ENCODE assay signal across 1 cellular context in the genomic region with DNA sequence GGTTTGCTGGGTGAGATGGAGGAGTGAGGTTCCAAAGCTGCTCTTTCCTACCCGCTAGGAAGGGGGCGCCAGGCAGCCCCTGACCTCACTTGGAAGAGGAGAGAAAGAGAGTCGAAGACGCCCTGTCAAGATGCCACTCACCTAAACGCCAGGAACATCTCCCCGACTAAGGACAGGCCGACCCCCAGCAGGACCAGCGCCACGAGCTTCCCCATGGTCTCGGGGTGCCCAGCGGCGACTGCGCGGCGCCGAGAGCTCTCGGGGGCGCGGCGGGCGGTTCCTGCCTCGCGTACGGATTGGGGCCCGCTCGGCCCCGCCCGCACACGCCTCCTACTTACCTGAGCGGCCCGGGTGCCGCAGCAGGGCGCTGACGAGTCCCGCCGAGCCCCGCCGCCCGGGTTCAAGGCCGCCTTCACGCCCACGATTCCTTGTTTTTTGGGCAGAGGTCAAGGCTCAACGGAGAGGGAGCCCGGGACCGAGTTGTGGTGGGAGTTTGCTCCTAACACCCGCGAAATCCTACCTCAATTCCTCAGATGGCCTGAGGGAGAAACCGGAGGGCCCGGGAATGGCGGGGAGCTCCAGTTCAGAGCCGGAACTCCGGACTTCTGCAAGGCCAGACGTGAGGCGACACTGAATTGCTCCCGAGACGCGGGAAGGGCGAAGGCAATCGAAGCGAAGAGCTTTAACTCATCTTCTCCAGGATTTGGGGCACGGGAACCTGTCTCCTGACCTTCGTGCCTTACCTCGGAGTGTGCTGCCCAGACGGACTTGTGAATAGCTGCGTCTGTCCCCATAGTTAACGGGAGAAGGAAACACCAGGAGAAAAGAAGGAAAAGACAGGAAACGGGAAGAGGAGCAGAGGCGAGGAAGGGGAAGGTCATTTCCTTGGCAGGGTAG.
A peak's percentile ranks its signal among the peaks of the same experiment; 100 is the strongest.
TF ChIP-seq lines count a peak whose summit lies in the region.

A gene (minus strand): TSS at position 240 of the 897 bp plus-strand sequence. CDS start 25 bp downstream, at position 215.

TF ChIP-seq in HepG2, 621 proteins besides CTCF, POLR2A, EP300 and RAD21 (continued from another document and continues in another):
- TF ChIP-seq ZNF782 (CRISPR knock-in tag; IDR thresholded peaks at IDR 0.05; ENCODE audit: borderline replicate concordance) (no peak; the same call in 1 of the 2 replicates), ZNF382 (CRISPR knock-in tag; IDR thresholded peaks at IDR 0.05; ENCODE audit: borderline replicate concordance) (no peak), ZNF337 (CRISPR knock-in tag; IDR thresholded peaks at IDR 0.05; ENCODE audit: borderline replicate concordance, low read depth) (no peak), ZSCAN9 (CRISPR knock-in tag; IDR thresholded peaks at IDR 0.05; ENCODE audit: borderline replicate concordance) (no peak), STAT5B (CRISPR knock-in tag; IDR thresholded peaks at IDR 0.05) (no peak), GABPA (IDR thresholded peaks at IDR 0.05; ENCODE audit: low read depth, low read length) (no peak), GABPA (CRISPR knock-in tag; IDR thresholded peaks at IDR 0.05; ENCODE audit: low read depth) (no peak), ZBTB42 (CRISPR knock-in tag; IDR thresholded peaks at IDR 0.05) (0 out of 2 replicates have a peak, but pooled peaks have one; percentile 56), ZSCAN22 (CRISPR knock-in tag; IDR thresholded peaks at IDR 0.05) (no peak), RXRA (CRISPR knock-in tag; IDR thresholded peaks at IDR 0.05) (peak; percentile 89), PAWR (CRISPR knock-in tag; IDR thresholded peaks at IDR 0.05; ENCODE audit: borderline replicate concordance) (no peak), FOSL1 (CRISPR knock-in tag; IDR thresholded peaks at IDR 0.05; ENCODE audit: borderline replicate concordance) (no peak), ZNF431 (CRISPR knock-in tag; IDR thresholded peaks at IDR 0.05; ENCODE audit: borderline replicate concordance, low read depth) (no peak), KDM5A (IDR thresholded peaks at IDR 0.05; ENCODE audit: borderline replicate concordance, low read length) (peak; percentile 49; the same call in 1 of the 2 replicates), ZNF75D (CRISPR knock-in tag; IDR thresholded peaks at IDR 0.05; ENCODE audit: borderline replicate concordance) (no peak), NFE2L1 (CRISPR knock-in tag; IDR thresholded peaks at IDR 0.05; ENCODE audit: borderline replicate concordance) (no peak), ZNF557 (CRISPR knock-in tag; IDR thresholded peaks at IDR 0.05) (no peak), ZBTB3 (CRISPR knock-in tag; IDR thresholded peaks at IDR 0.05; ENCODE audit: borderline replicate concordance, low read depth) (no peak; the same call in none of the 2 replicates), ZNF24 (IDR thresholded peaks at IDR 0.05) (no peak), YEATS2 (CRISPR knock-in tag; IDR thresholded peaks at IDR 0.05; ENCODE audit: borderline replicate concordance) (no peak)
- TF ChIP-seq, protein P1, sequence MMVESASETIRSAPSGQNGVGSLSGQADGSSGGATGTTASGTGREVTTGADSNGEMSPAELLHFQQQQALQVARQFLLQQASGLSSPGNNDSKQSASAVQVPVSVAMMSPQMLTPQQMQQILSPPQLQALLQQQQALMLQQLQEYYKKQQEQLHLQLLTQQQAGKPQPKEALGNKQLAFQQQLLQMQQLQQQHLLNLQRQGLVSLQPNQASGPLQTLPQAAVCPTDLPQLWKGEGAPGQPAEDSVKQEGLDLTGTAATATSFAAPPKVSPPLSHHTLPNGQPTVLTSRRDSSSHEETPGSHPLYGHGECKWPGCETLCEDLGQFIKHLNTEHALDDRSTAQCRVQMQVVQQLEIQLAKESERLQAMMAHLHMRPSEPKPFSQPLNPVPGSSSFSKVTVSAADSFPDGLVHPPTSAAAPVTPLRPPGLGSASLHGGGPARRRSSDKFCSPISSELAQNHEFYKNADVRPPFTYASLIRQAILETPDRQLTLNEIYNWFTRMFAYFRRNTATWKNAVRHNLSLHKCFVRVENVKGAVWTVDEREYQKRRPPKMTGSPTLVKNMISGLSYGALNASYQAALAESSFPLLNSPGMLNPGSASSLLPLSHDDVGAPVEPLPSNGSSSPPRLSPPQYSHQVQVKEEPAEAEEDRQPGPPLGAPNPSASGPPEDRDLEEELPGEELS (CRISPR knock-in tag; IDR thresholded peaks at IDR 0.05) = peak; percentile 76
- TF ChIP-seq, protein P2, sequence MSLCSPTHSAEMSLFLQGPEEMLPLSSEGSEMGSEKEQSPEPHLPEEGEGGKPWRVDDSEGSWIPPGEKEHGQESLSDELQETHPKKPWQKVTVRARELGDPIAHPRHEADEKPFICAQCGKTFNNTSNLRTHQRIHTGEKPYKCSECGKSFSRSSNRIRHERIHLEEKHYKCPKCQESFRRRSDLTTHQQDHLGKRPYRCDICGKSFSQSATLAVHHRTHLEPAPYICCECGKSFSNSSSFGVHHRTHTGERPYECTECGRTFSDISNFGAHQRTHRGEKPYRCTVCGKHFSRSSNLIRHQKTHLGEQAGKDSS (CRISPR knock-in tag; IDR thresholded peaks at IDR 0.05; ENCODE audit: borderline replicate concordance, low read depth) = no peak
- TF ChIP-seq, protein P3, sequence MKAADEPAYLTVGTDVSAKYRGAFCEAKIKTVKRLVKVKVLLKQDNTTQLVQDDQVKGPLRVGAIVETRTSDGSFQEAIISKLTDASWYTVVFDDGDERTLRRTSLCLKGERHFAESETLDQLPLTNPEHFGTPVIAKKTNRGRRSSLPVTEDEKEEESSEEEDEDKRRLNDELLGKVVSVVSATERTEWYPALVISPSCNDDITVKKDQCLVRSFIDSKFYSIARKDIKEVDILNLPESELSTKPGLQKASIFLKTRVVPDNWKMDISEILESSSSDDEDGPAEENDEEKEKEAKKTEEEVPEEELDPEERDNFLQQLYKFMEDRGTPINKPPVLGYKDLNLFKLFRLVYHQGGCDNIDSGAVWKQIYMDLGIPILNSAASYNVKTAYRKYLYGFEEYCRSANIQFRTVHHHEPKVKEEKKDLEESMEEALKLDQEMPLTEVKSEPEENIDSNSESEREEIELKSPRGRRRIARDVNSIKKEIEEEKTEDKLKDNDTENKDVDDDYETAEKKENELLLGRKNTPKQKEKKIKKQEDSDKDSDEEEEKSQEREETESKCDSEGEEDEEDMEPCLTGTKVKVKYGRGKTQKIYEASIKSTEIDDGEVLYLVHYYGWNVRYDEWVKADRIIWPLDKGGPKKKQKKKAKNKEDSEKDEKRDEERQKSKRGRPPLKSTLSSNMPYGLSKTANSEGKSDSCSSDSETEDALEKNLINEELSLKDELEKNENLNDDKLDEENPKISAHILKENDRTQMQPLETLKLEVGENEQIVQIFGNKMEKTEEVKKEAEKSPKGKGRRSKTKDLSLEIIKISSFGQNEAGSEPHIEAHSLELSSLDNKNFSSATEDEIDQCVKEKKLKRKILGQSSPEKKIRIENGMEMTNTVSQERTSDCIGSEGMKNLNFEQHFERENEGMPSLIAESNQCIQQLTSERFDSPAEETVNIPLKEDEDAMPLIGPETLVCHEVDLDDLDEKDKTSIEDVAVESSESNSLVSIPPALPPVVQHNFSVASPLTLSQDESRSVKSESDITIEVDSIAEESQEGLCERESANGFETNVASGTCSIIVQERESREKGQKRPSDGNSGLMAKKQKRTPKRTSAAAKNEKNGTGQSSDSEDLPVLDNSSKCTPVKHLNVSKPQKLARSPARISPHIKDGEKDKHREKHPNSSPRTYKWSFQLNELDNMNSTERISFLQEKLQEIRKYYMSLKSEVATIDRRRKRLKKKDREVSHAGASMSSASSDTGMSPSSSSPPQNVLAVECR (CRISPR knock-in tag; IDR thresholded peaks at IDR 0.05; ENCODE audit: borderline replicate concordance) = peak; percentile 79
- TF ChIP-seq, protein P4, sequence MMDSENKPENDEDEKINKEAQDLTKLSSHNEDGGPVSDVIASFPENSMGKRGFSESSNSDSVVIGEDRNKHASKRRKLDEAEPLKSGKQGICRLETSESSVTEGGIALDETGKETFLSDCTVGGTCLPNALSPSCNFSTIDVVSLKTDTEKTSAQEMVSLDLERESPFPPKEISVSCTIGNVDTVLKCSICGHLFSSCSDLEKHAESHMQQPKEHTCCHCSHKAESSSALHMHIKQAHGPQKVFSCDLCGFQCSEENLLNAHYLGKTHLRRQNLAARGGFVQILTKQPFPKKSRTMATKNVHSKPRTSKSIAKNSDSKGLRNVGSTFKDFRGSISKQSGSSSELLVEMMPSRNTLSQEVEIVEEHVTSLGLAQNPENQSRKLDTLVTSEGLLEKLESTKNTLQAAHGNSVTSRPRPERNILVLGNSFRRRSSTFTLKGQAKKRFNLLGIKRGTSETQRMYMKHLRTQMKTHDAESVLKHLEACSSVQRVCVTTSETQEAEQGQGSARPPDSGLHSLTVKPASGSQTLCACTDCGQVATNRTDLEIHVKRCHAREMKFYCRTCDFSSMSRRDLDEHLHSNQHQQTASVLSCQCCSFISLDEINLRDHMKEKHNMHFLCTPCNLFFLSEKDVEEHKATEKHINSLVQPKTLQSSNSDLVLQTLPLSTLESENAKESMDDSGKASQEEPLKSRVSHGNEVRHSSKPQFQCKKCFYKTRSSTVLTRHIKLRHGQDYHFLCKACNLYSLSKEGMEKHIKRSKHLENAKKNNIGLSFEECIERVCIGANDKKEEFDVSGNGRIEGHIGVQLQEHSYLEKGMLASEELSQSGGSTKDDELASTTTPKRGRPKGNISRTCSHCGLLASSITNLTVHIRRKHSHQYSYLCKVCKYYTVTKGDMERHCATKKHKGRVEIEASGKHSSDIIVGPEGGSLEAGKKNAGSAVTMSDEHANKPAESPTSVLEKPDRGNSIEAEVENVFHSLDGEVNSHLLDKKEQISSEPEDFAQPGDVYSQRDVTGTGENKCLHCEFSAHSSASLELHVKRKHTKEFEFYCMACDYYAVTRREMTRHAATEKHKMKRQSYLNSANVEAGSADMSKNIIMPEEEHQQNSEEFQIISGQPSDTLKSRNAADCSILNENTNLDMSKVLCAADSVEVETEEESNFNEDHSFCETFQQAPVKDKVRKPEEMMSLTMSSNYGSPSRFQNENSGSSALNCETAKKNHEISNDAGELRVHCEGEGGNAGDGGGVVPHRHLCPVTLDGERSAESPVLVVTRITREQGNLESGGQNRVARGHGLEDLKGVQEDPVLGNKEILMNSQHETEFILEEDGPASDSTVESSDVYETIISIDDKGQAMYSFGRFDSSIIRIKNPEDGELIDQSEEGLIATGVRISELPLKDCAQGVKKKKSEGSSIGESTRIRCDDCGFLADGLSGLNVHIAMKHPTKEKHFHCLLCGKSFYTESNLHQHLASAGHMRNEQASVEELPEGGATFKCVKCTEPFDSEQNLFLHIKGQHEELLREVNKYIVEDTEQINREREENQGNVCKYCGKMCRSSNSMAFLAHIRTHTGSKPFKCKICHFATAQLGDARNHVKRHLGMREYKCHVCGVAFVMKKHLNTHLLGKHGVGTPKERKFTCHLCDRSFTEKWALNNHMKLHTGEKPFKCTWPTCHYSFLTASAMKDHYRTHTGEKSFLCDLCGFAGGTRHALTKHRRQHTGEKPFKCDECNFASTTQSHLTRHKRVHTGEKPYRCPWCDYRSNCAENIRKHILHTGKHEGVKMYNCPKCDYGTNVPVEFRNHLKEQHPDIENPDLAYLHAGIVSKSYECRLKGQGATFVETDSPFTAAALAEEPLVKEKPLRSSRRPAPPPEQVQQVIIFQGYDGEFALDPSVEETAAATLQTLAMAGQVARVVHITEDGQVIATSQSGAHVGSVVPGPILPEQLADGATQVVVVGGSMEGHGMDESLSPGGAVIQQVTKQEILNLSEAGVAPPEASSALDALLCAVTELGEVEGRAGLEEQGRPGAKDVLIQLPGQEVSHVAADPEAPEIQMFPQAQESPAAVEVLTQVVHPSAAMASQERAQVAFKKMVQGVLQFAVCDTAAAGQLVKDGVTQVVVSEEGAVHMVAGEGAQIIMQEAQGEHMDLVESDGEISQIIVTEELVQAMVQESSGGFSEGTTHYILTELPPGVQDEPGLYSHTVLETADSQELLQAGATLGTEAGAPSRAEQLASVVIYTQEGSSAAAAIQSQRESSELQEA (CRISPR knock-in tag; IDR thresholded peaks at IDR 0.05; ENCODE audit: not compliant biosample characterization) = no peak
- TF ChIP-seq, protein P5, sequence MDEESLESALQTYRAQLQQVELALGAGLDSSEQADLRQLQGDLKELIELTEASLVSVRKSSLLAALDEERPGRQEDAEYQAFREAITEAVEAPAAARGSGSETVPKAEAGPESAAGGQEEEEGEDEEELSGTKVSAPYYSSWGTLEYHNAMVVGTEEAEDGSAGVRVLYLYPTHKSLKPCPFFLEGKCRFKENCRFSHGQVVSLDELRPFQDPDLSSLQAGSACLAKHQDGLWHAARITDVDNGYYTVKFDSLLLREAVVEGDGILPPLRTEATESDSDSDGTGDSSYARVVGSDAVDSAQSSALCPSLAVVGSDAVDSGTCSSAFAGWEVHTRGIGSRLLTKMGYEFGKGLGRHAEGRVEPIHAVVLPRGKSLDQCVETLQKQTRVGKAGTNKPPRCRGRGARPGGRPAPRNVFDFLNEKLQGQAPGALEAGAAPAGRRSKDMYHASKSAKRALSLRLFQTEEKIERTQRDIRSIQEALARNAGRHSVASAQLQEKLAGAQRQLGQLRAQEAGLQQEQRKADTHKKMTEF (CRISPR knock-in tag; IDR thresholded peaks at IDR 0.05) = peak; percentile 72; the same call in 1 of the 2 replicates
- TF ChIP-seq, protein P6, sequence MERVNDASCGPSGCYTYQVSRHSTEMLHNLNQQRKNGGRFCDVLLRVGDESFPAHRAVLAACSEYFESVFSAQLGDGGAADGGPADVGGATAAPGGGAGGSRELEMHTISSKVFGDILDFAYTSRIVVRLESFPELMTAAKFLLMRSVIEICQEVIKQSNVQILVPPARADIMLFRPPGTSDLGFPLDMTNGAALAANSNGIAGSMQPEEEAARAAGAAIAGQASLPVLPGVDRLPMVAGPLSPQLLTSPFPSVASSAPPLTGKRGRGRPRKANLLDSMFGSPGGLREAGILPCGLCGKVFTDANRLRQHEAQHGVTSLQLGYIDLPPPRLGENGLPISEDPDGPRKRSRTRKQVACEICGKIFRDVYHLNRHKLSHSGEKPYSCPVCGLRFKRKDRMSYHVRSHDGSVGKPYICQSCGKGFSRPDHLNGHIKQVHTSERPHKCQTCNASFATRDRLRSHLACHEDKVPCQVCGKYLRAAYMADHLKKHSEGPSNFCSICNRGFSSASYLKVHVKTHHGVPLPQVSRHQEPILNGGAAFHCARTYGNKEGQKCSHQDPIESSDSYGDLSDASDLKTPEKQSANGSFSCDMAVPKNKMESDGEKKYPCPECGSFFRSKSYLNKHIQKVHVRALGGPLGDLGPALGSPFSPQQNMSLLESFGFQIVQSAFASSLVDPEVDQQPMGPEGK (CRISPR knock-in tag; IDR thresholded peaks at IDR 0.05) = peak; percentile 66
